7 cellular contexts compared by ENCODE assay signal in genomic region chr2:66048667-66049066, GRCh38.
"Had no signal": no experiment of that assay in that cellular context is flagged by ENCODE, and none has a peak within 500 bp of the region (broad histone marks: within the 10 kb centered on the region; RNA-seq: fewer than 3 reads in every experiment).

No MANE protein-coding gene starts in this region.

- DNase-seq: H9, HCEC 1CT, HFFc6, IMR-90 had no signal

- H3K4me3 Mint-ChIP-seq: GM23338, H9, HFFc6 had no signal

- H3K27ac ChIP-seq: HL-60 had no signal

- H3K27ac Mint-ChIP-seq: GM23338, H9, HFFc6 had no signal

- ATAC-seq: GM23338, K562 had no signal

- H2AFZ ChIP-seq: GM23338 had no signal

- H3K4me2 ChIP-seq: GM23338 had no signal

- H3K4me3 ChIP-seq: GM23338, K562 had no signal

- H3K9me3 Mint-ChIP-seq: GM23338, H9, HFFc6 had no signal
